ENCODE assay signal across 9 cellular contexts in the genomic region with DNA sequence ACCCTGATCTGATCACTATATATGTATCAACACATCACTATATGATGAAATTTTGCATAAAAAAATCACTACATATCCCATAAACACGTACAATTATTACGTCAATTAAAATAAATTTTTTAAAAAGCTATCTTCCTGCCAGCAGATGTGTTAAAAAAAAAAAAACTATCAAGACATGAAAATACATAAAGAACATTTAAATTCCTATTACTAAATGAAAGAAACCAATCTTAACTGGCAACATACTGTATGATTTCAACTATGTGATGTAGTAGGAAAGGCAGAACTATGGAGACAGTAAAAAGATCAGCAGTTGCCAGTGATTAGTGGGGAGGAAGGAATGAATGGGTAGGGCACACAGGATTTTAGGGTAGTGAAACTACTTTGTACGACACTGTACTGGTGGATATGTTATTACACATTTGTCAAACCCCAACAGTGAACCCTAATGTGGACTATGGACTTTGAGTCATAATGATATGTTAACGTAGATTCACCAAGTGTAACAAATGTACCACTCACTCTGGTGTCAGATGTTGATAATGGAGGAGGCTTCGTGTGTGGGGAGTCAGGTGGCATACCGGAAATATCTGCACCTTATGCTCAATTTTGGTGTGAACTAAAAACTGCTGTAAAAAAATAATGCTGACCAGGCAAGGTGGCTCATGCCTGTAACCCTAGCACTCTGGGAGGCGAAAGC. TPM values are rescaled to one million over a fixed set of nuclear protein-coding genes. Genes with fewer than 3 reads are reported as not detected.
A peak's percentile ranks its signal among the peaks of the same experiment; 100 is the strongest.
DNase-seq lines count a peak whose midpoint lies in the region; ATAC-seq, FAIRE-seq and TF ChIP-seq lines count a peak whose summit lies in the region.
"Had no signal": no experiment of that assay in that cellular context is flagged by ENCODE, and none has a peak within 500 bp of the region (broad histone marks: within the 10 kb centered on the region; RNA-seq: fewer than 3 reads in every experiment).

No MANE protein-coding gene starts in this region.

- H3K4me1 Mint-ChIP-seq in activated CD8-positive, alpha-beta T cell treated with anti-CD3 and anti-CD28 coated beads for 36 hours (ENCODE audit: low read depth), result peaks cover 56% of the 10 kb centered on the region
- H3K4me1 Mint-ChIP-seq in activated CD8-positive, alpha-beta T cell treated with anti-CD3 and anti-CD28 coated beads, Interleukin-2, amount 10 ng/mL, durations not matched to agents 7 days and 5 days (ENCODE audit: low read depth), result peaks cover 16% of the 10 kb centered on the region

- H3K9me3 Mint-ChIP-seq in activated CD8-positive, alpha-beta T cell treated with anti-CD3 and anti-CD28 coated beads for 36 hours, result no peaks in the 10 kb centered on the region
- no peaks in the 10 kb centered on the region for H3K9me3 Mint-ChIP-seq in activated CD8-positive, alpha-beta T cell treated with anti-CD3 and anti-CD28 coated beads, Interleukin-2, amount 10 ng/mL, durations not matched to agents 7 days and 5 days (ENCODE audit: insufficient read depth)

- peak; percentile 69 for ATAC-seq in activated CD8-positive, alpha-beta T cell treated with anti-CD3 and anti-CD28 coated beads for 36 hours
- no peak for ATAC-seq in activated CD8-positive, alpha-beta T cell treated with anti-CD3 and anti-CD28 coated beads, Interleukin-2, amount 10 ng/mL, durations not matched to agents 7 days and 5 days
- peak; percentile 66 for ATAC-seq in HG03039 (IDR thresholded peaks at IDR 0.05; ENCODE audit: unreplicated experiment)
- ATAC-seq in stimulated activated naive CD8-positive, alpha-beta T cell treated with anti-CD3 and anti-CD28 coated beads, Interleukin-15, Interleukin-2, amounts not matched to agents 100 U/mL and 50 U/mL, for 24 hours, result peak; percentile 67

- POLR2A ChIA-PET in activated CD8-positive, alpha-beta T cell treated with anti-CD3 and anti-CD28 coated beads for 36 hours (lab: Charles Lee), result interaction anchor here (0.6 to 0.7 kb wide), 2 partner anchors 8 to 42 kb away, joined by 3 to 4 read pairs; no protein-coding TSS in a partner anchor
- POLR2A ChIA-PET in activated CD8-positive, alpha-beta T cell treated with anti-CD3 and anti-CD28 coated beads, Interleukin-2, amount 10 ng/mL, durations not matched to agents 7 days and 5 days (lab: Charles Lee), result no interaction called here

- no peak overlapping the region for H3K4me3 Mint-ChIP-seq in activated CD8-positive, alpha-beta T cell treated with anti-CD3 and anti-CD28 coated beads for 36 hours
- no peak overlapping the region for H3K4me3 Mint-ChIP-seq in activated CD8-positive, alpha-beta T cell treated with anti-CD3 and anti-CD28 coated beads, Interleukin-2, amount 10 ng/mL, durations not matched to agents 7 days and 5 days
- H3K4me3 Mint-ChIP-seq: activated naive CD8-positive, alpha-beta T cell treated with anti-CD3 and anti-CD28 coated beads, Interleukin-2, amount 10 ng/mL, durations not matched to agents 7 days and 5 days had no signal

- no peak for DNase-seq in activated CD8-positive, alpha-beta T cell treated with anti-CD3 and anti-CD28 coated beads for 36 hours
- no peak for DNase-seq in activated CD8-positive, alpha-beta T cell treated with anti-CD3 and anti-CD28 coated beads, Interleukin-2, amount 10 ng/mL, durations not matched to agents 7 days and 5 days
- DNase-seq in RCC 7860 (ENCODE audit: low spot score), result peak; percentile 78
- no peak for DNase-seq in stimulated activated naive CD8-positive, alpha-beta T cell treated with anti-CD3 and anti-CD28 coated beads, Interleukin-15, Interleukin-2, amounts not matched to agents 100 U/mL and 50 U/mL, for 24 hours
- DNase-seq in NCI-H345 treated with DMSO at 0.1 percent for 48 hours (lab: John Stamatoyannopoulos, UW; ENCODE audit: unreplicated experiment), result no peak
- DNase-seq in T-helper 2 cell, result no peak
- DNase-seq in SK-N-DZ (ENCODE audit: low spot score), result no peak
- DNase-seq: activated naive CD8-positive, alpha-beta T cell treated with anti-CD3 and anti-CD28 coated beads, Interleukin-2, amount 10 ng/mL, durations not matched to agents 7 days and 5 days had no signal

- peaks cover 28% of the 10 kb centered on the region for H3K36me3 Mint-ChIP-seq in activated CD8-positive, alpha-beta T cell treated with anti-CD3 and anti-CD28 coated beads for 36 hours (ENCODE audit: low read depth)
- H3K36me3 Mint-ChIP-seq in activated CD8-positive, alpha-beta T cell treated with anti-CD3 and anti-CD28 coated beads, Interleukin-2, amount 10 ng/mL, durations not matched to agents 7 days and 5 days (ENCODE audit: low read depth), result peaks cover 25% of the 10 kb centered on the region

- FAIRE-seq in RCC 7860 (lab: Jason Lieb, UNC), result peak; percentile 86

- H3K27me3 Mint-ChIP-seq in activated CD8-positive, alpha-beta T cell treated with anti-CD3 and anti-CD28 coated beads for 36 hours, result no peaks in the 10 kb centered on the region
- H3K27me3 Mint-ChIP-seq in activated CD8-positive, alpha-beta T cell treated with anti-CD3 and anti-CD28 coated beads, Interleukin-2, amount 10 ng/mL, durations not matched to agents 7 days and 5 days (ENCODE audit: low read depth), result no peaks in the 10 kb centered on the region
- H3K27me3 Mint-ChIP-seq: activated naive CD8-positive, alpha-beta T cell treated with anti-CD3 and anti-CD28 coated beads, Interleukin-2, amount 10 ng/mL, durations not matched to agents 7 days and 5 days had no signal

- peak overlapping the region; percentile 32 for H3K27ac Mint-ChIP-seq in activated CD8-positive, alpha-beta T cell treated with anti-CD3 and anti-CD28 coated beads for 36 hours
- no peak overlapping the region for H3K27ac Mint-ChIP-seq in activated CD8-positive, alpha-beta T cell treated with anti-CD3 and anti-CD28 coated beads, Interleukin-2, amount 10 ng/mL, durations not matched to agents 7 days and 5 days
- H3K27ac Mint-ChIP-seq: activated naive CD8-positive, alpha-beta T cell treated with anti-CD3 and anti-CD28 coated beads, Interleukin-2, amount 10 ng/mL, durations not matched to agents 7 days and 5 days had no signal

- CTCF ChIA-PET in activated CD8-positive, alpha-beta T cell treated with anti-CD3 and anti-CD28 coated beads for 36 hours (lab: Charles Lee), result interaction anchor here (1.9 kb wide), 1 partner anchor 17 kb away, joined by 9 read pairs; no protein-coding TSS in a partner anchor
- CTCF ChIA-PET in activated CD8-positive, alpha-beta T cell treated with anti-CD3 and anti-CD28 coated beads, Interleukin-2, amount 10 ng/mL, durations not matched to agents 7 days and 5 days (lab: Charles Lee), result interaction anchor here (1.6 kb wide), 1 partner anchor 17 kb away, joined by 6 read pairs; no protein-coding TSS in a partner anchor

- TF ChIP-seq CTCF in activated CD8-positive, alpha-beta T cell treated with anti-CD3 and anti-CD28 coated beads for 36 hours (IDR thresholded peaks at IDR 0.05), result no peak

- intact Hi-C loops in activated CD8-positive, alpha-beta T cell treated with anti-CD3 and anti-CD28 coated beads for 36 hours (cut with micrococcal nuclease), result no loop called here

RNA-seq across cellular contexts. Expression of a gene that starts 27.4 kb away (rescaled TPM):
- total RNA-seq in activated CD8-positive, alpha-beta T cell treated with anti-CD3 and anti-CD28 coated beads for 36 hours, result 10 to 100 TPM; 69.0 to 71.3 TPM
- total RNA-seq in activated CD8-positive, alpha-beta T cell treated with anti-CD3 and anti-CD28 coated beads, Interleukin-2, amount 10 ng/mL, durations not matched to agents 7 days and 5 days, result 10 to 100 TPM; 80.4 to 84.7 TPM
- 34.7 and 38.8 TPM in 2 replicates for polyA plus RNA-seq in SK-N-DZ (2014; cell fraction: cytosol; rRNA removed)
- 47.7 and 71.7 TPM in 2 replicates for polyA plus RNA-seq in SK-N-DZ (2014; cell fraction: nucleus; rRNA removed)
